8 cellular contexts compared by ENCODE assay signal in genomic region chr4:80073362-80074008, GRCh38. TPM values are rescaled to one million over a fixed set of nuclear protein-coding genes. Genes with fewer than 3 reads are reported as not detected.
A peak's percentile ranks its signal among the peaks of the same experiment; 100 is the strongest.
DNase-seq lines count a peak whose midpoint lies in the region; ATAC-seq and TF ChIP-seq lines count a peak whose summit lies in the region.

No MANE protein-coding gene starts in this region.

- H3K36me3 Mint-ChIP-seq in WTC11 = peaks cover 6% of the 10 kb centered on the region; the same call in 1 of the 2 replicates

- peak overlapping the region; percentile 84 to 98 (median 90) for H3K9ac ChIP-seq in BLaER1 treated with 17β-estradiol and CSF1 and Interleukin-3, amounts not matched to agents 10 nM and 100 nM
- peak overlapping the region; percentile 85 for H3K9ac ChIP-seq in smooth muscle cell (ENCODE audit: low read depth)

- POLR2A ChIA-PET in WTC11 (lab: Charles Lee) = interaction anchor here (0.7 to 1.5 kb wide), 4 partner anchors 13 to 207 kb away, joined by 3 to 7 read pairs (median 4); no protein-coding TSS in a partner anchor

- H3K27ac ChIP-seq in BLaER1 treated with 17β-estradiol and CSF1 and Interleukin-3, amounts not matched to agents 10 nM and 100 nM = peak overlapping the region; percentile 80 to 94 (median 91); a peak in 21 of 22 replicates
- H3K27ac ChIP-seq in cardiac muscle cell = peak overlapping the region; percentile 94
- H3K27ac ChIP-seq in smooth muscle cell (ENCODE audit: low read depth) = peak overlapping the region; percentile 84

- H3F3A ChIP-seq in smooth muscle cell (ENCODE audit: low read depth) = peaks cover 34% of the 10 kb centered on the region

- 29% methylated on average over 6 of the region's 6 CpGs for WGBS in smooth muscle cell (ENCODE audit: low lambda C conversion rate)

- DNase-seq in WTC11 (ENCODE audit: low spot score) (no peak), cardiac muscle cell (ENCODE audit: low read depth in 1 of 2, low spot score in 1 of 2) (no peak), smooth muscle cell (lab: John Stamatoyannopoulos, UW; ENCODE audit: unreplicated experiment) (no peak), cerebellar nuclear complex (lab: John Stamatoyannopoulos, UW) (no peak), Ammon's horn (ENCODE audit: low spot score) (no peak)

- H4K20me1 ChIP-seq in BLaER1 treated with 17β-estradiol and CSF1 and Interleukin-3, amounts not matched to agents 10 nM and 100 nM = peaks cover 0 to 16% (median 0%) of the 10 kb centered on the region in 11 experiments; a peak in 4 of 22 replicates
- H4K20me1 ChIP-seq in smooth muscle cell (ENCODE audit: low read depth) = peaks cover 13% of the 10 kb centered on the region

- CTCF ChIA-PET in WTC11 (lab: Charles Lee) = interaction anchor here (0.6 to 2.1 kb wide), 6 partner anchors 15 to 156 kb away, joined by 3 to 13 read pairs (median 4); no protein-coding TSS in a partner anchor

- H2AFZ ChIP-seq in smooth muscle cell (ENCODE audit: low read depth) = peak overlapping the region; percentile 80

- peaks cover 11% of the 10 kb centered on the region for H3K79me2 ChIP-seq in smooth muscle cell (ENCODE audit: low read depth)

- peaks cover 23% of the 10 kb centered on the region for H3K4me1 Mint-ChIP-seq in WTC11

- peak overlapping the region; percentile 75 to 97 (median 86) for H3K4me2 ChIP-seq in BLaER1 treated with 17β-estradiol and CSF1 and Interleukin-3, amounts not matched to agents 10 nM and 100 nM
- peak overlapping the region; percentile 87 for H3K4me2 ChIP-seq in smooth muscle cell

- H3K36me3 ChIP-seq in BLaER1 treated with 17β-estradiol and CSF1 and Interleukin-3, amounts not matched to agents 10 nM and 100 nM = peaks cover 0 to 24% (median 16%) of the 10 kb centered on the region in 11 experiments; a peak in 15 of 22 replicates
- H3K36me3 ChIP-seq in cardiac muscle cell = peaks cover 9% of the 10 kb centered on the region
- peaks cover 3% of the 10 kb centered on the region for H3K36me3 ChIP-seq in smooth muscle cell (ENCODE audit: low read depth)

- peak overlapping the region; percentile 73 to 97 (median 88) for H3K4me3 ChIP-seq in BLaER1 treated with 17β-estradiol and CSF1 and Interleukin-3, amounts not matched to agents 10 nM and 100 nM
- H3K4me3 ChIP-seq in cardiac muscle cell = peak overlapping the region; percentile 69
- H3K4me3 ChIP-seq in smooth muscle cell = peak overlapping the region; percentile 86

- H3K4me3 Mint-ChIP-seq in WTC11 = peak overlapping the region; percentile 95

- ATAC-seq in GM19438 (IDR thresholded peaks at IDR 0.05; ENCODE audit: low read depth, unreplicated experiment) (peak; percentile 51), HG03457 (IDR thresholded peaks at IDR 0.05; ENCODE audit: unreplicated experiment) (peak; percentile 34), WTC11 (peak; percentile 5)

- no peaks in the 10 kb centered on the region for H3K9me3 ChIP-seq in BLaER1 treated with 17β-estradiol and CSF1 and Interleukin-3, amounts not matched to agents 10 nM and 100 nM (replicated peaks in 1 of 11)
- H3K9me3 ChIP-seq in cardiac muscle cell (ENCODE audit: low read depth) (no peaks in the 10 kb centered on the region), smooth muscle cell (replicated peaks; ENCODE audit: low read depth) (no peaks in the 10 kb centered on the region)

- TF ChIP-seq CTCF in WTC11 (IDR thresholded peaks at IDR 0.05) (no peak), cardiac muscle cell (IDR thresholded peaks at IDR 0.05; ENCODE audit: low read depth, low read length) (no peak), smooth muscle cell (IDR thresholded peaks at IDR 0.05; ENCODE audit: borderline replicate concordance, insufficient read depth, poor library complexity, severe bottlenecking) (no peak)

- no peak overlapping the region for H3K27ac Mint-ChIP-seq in WTC11

- peaks cover 36% of the 10 kb centered on the region for H3K27me3 Mint-ChIP-seq in WTC11 (ENCODE audit: low read depth)

- H3K27me3 ChIP-seq in BLaER1 treated with 17β-estradiol and CSF1 and Interleukin-3, amounts not matched to agents 10 nM and 100 nM = no peaks in the 10 kb centered on the region; a peak in 1 of 22 replicates
- H3K27me3 ChIP-seq in cardiac muscle cell (no peaks in the 10 kb centered on the region), smooth muscle cell (ENCODE audit: low read depth) (no peaks in the 10 kb centered on the region)

- peaks cover 28 to 79% (median 43%) of the 10 kb centered on the region in 10 experiments for H3K4me1 ChIP-seq in BLaER1 treated with 17β-estradiol and CSF1 and Interleukin-3, amounts not matched to agents 10 nM and 100 nM
- H3K4me1 ChIP-seq in cardiac muscle cell (ENCODE audit: low read depth) (peaks cover 26% of the 10 kb centered on the region), smooth muscle cell (ENCODE audit: low read depth) (peaks cover 23% of the 10 kb centered on the region)

- peaks cover 11% of the 10 kb centered on the region for H3K9me3 Mint-ChIP-seq in WTC11

TF ChIP-seq in WTC11, 78 proteins besides CTCF, POLR2A, EP300 and RAD21:
- no peak for TF ChIP-seq ATF1 (CRISPR knock-in tag; IDR thresholded peaks at IDR 0.05)
- TF ChIP-seq ZNF121 (CRISPR knock-in tag; IDR thresholded peaks at IDR 0.05) = no peak
- TF ChIP-seq ZNF263 (CRISPR knock-in tag; IDR thresholded peaks at IDR 0.05; ENCODE audit: low read depth) = no peak
- no peak for TF ChIP-seq MLX (CRISPR knock-in tag; IDR thresholded peaks at IDR 0.05)
- TF ChIP-seq ZNF532 (CRISPR knock-in tag; IDR thresholded peaks at IDR 0.05; ENCODE audit: borderline replicate concordance) = no peak
- no peak for TF ChIP-seq ZNF423 (CRISPR knock-in tag; IDR thresholded peaks at IDR 0.05)
- no peak for TF ChIP-seq E2F1 (CRISPR knock-in tag; IDR thresholded peaks at IDR 0.05)
- TF ChIP-seq ZBTB43 (CRISPR knock-in tag; IDR thresholded peaks at IDR 0.05) = no peak

RNA-seq across cellular contexts. Expression of gene ANTXR2, which starts 0.5 kb away (rescaled TPM):
- total RNA-seq in WTC11 (2021) (7.9 to 9.9 TPM (median 9.0 TPM) in 3 replicates), cardiac muscle cell (66.7 and 70.6 TPM in 2 replicates), smooth muscle cell (67.6 and 94.3 TPM in 2 replicates)
- polyA plus RNA-seq in cardiac muscle cell (79.6 and 101 TPM in 2 replicates), smooth muscle cell (60.6 and 74.5 TPM in 2 replicates)
